ENCODE assay signal across 15 cellular contexts in genomic region chr3:37766797-37767776, GRCh38.
DNase-seq lines count a peak whose midpoint lies in the region; ATAC-seq and TF ChIP-seq lines count a peak whose summit lies in the region.
"Had no signal": no experiment of that assay in that cellular context is flagged by ENCODE, and none has a peak within 500 bp of the region (broad histone marks: within the 10 kb centered on the region; RNA-seq: fewer than 3 reads in every experiment).

No MANE protein-coding gene starts in this region.

- peaks cover 8% of the 10 kb centered on the region for H3K27me3 Mint-ChIP-seq in type B pancreatic cell

- peak overlapping the region; percentile 60 for H3K4me3 Mint-ChIP-seq in type B pancreatic cell
- H3K4me3 Mint-ChIP-seq: activated naive CD8-positive, alpha-beta T cell; immature natural killer cell had no signal

- H3K9me3 Mint-ChIP-seq in type B pancreatic cell, result no peaks in the 10 kb centered on the region
- H3K9me3 Mint-ChIP-seq: immature natural killer cell had no signal

- DNase-seq in NCI-H510A treated with DMSO at 0.1 percent for 48 hours (lab: John Stamatoyannopoulos, UW) (peak; percentile 38), NCI-H510A (lab: John Stamatoyannopoulos, UW) (no peak), lower lobe of right lung (no peak), type B pancreatic cell (ENCODE audit: extremely low spot score, unreplicated experiment) (no peak), occipital lobe (lab: John Stamatoyannopoulos, UW) (no peak)
- DNase-seq: activated T-cell treated with anti-CD3 and anti-CD28 coated beads for 4 hours; Calu3; central memory CD4-positive, alpha-beta T cell; immature natural killer cell; NCI-H1417 treated with DMSO at 0.1 percent for 48 hours; retina had no signal

- TF ChIP-seq CTCF in lower lobe of right lung (IDR thresholded peaks at IDR 0.05) (no peak), type B pancreatic cell (conservative IDR thresholded peaks at IDR 0.05) (no peak)

- H3K4me1 Mint-ChIP-seq in type B pancreatic cell (ENCODE audit: unreplicated experiment), result peaks cover 80% of the 10 kb centered on the region
- H3K4me1 Mint-ChIP-seq: immature natural killer cell had no signal

- H3K27ac Mint-ChIP-seq in type B pancreatic cell, result peak overlapping the region; percentile 31
- H3K27ac Mint-ChIP-seq: activated naive CD8-positive, alpha-beta T cell; immature natural killer cell had no signal

- ATAC-seq in SK-N-SH treated with all-trans-retinoic acid at 6 μM for 48 hours, result peak; percentile 49
- ATAC-seq in lower lobe of right lung, result peak in 1 of 2 donors; percentile 14
- no peak for ATAC-seq in HG03280 (IDR thresholded peaks at IDR 0.05; ENCODE audit: unreplicated experiment)
- ATAC-seq in GM21515 (IDR thresholded peaks at IDR 0.05; ENCODE audit: unreplicated experiment), result no peak

- H3K27ac ChIP-seq in lower lobe of right lung, result peak overlapping the region; percentile 61

- H3K27me3 ChIP-seq in lower lobe of right lung (ENCODE audit: low read depth), result no peaks in the 10 kb centered on the region

- H3K36me3 Mint-ChIP-seq in type B pancreatic cell, result peaks cover 4% of the 10 kb centered on the region
- H3K36me3 Mint-ChIP-seq: activated naive CD8-positive, alpha-beta T cell; immature natural killer cell had no signal

- H3K4me1 ChIP-seq in lower lobe of right lung, result peaks cover 73% of the 10 kb centered on the region

- intact Hi-C loops in lower lobe of right lung (cut with DNase I), result no loop called here

- no peak overlapping the region for H3K4me3 ChIP-seq in lower lobe of right lung

- H3K36me3 ChIP-seq in lower lobe of right lung, result no peaks in the 10 kb centered on the region

- no peaks in the 10 kb centered on the region for H3K9me3 ChIP-seq in lower lobe of right lung

TF ChIP-seq in SK-N-SH treated with all-trans-retinoic acid at 6 μM for 48 hours, 23 proteins besides CTCF, POLR2A, EP300 and RAD21:
- 0 out of 2 replicates have a peak, but pooled peaks have one; percentile 19 for TF ChIP-seq PPARA (CRISPR knock-in tag; IDR thresholded peaks at IDR 0.05; ENCODE audit: borderline replicate concordance)
- peak; percentile 33; the same call in 1 of the 2 replicates for TF ChIP-seq ZNF8 (CRISPR knock-in tag; IDR thresholded peaks at IDR 0.05)
- 0 out of 2 replicates have a peak, but pooled peaks have one; percentile 21 for TF ChIP-seq ZNF70 (CRISPR knock-in tag; IDR thresholded peaks at IDR 0.05)
- no peak for TF ChIP-seq OSR1 (CRISPR knock-in tag; IDR thresholded peaks at IDR 0.05)
- TF ChIP-seq ISL1 (CRISPR knock-in tag; IDR thresholded peaks at IDR 0.05), result peak; percentile 61
- TF ChIP-seq TCF4 (CRISPR knock-in tag; IDR thresholded peaks at IDR 0.05; ENCODE audit: borderline replicate concordance), result peak; percentile 95
- peak; percentile 95; the same call in 1 of the 2 replicates for TF ChIP-seq TSHZ2 (CRISPR knock-in tag; IDR thresholded peaks at IDR 0.05)
- peak; percentile 76; the same call in 1 of the 2 replicates for TF ChIP-seq ZFP3 (CRISPR knock-in tag; IDR thresholded peaks at IDR 0.05)
- 0 out of 2 replicates have a peak, but pooled peaks have one; percentile 33 for TF ChIP-seq SNAI2 (CRISPR knock-in tag; IDR thresholded peaks at IDR 0.05)
- TF ChIP-seq CSDC2 (CRISPR knock-in tag; IDR thresholded peaks at IDR 0.05), result no peak
- TF ChIP-seq TOX (CRISPR knock-in tag; IDR thresholded peaks at IDR 0.05; ENCODE audit: borderline replicate concordance), result no peak
- TF ChIP-seq, protein P1, sequence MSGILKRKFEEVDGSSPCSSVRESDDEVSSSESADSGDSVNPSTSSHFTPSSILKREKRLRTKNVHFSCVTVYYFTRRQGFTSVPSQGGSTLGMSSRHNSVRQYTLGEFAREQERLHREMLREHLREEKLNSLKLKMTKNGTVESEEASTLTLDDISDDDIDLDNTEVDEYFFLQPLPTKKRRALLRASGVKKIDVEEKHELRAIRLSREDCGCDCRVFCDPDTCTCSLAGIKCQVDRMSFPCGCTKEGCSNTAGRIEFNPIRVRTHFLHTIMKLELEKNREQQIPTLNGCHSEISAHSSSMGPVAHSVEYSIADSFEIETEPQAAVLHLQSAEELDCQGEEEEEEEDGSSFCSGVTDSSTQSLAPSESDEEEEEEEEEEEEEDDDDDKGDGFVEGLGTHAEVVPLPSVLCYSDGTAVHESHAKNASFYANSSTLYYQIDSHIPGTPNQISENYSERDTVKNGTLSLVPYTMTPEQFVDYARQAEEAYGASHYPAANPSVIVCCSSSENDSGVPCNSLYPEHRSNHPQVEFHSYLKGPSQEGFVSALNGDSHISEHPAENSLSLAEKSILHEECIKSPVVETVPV (CRISPR knock-in tag; IDR thresholded peaks at IDR 0.05), result peak; percentile 13; the same call in 1 of the 2 replicates
